ENCODE assay signal across 23 cellular contexts in genomic region chr10:132486539-132487121, GRCh38. TPM values are rescaled to one million over a fixed set of nuclear protein-coding genes. Genes with fewer than 3 reads are reported as not detected.
A peak's percentile ranks its signal among the peaks of the same experiment; 100 is the strongest.
DNase-seq lines count a peak whose midpoint lies in the region; ATAC-seq, FAIRE-seq and TF ChIP-seq lines count a peak whose summit lies in the region.
"Had no signal": no experiment of that assay in that cellular context is flagged by ENCODE, and none has a peak within 500 bp of the region (broad histone marks: within the 10 kb centered on the region; RNA-seq: fewer than 3 reads in every experiment).

No MANE protein-coding gene starts in this region.

- no peaks in the 10 kb centered on the region for H4K20me1 ChIP-seq in HepG2 (ENCODE audit: insufficient read depth, low read length)

- no peak for TF ChIP-seq RAD21 in HepG2 (CRISPR knock-in tag; IDR thresholded peaks at IDR 0.05)

- intact Hi-C loops in right lobe of liver (cut with DNase I) (no loop called here), HepG2 (cut with micrococcal nuclease; ENCODE audit: unreplicated experiment) (no loop called here), posterior vena cava (cut with DNase I) (loop anchor here in 1 of 2 donors (1.0 kb wide), 1 partner anchor 41 kb away; no protein-coding TSS in a partner anchor)

- H3K4me1 Mint-ChIP-seq in chondrocyte (ENCODE audit: low read depth): peaks cover 24% of the 10 kb centered on the region
- H3K4me1 Mint-ChIP-seq in activated CD8-positive, alpha-beta memory T cell treated with anti-CD3 and anti-CD28 coated beads, Interleukin-2, amount 10 ng/mL, durations not matched to agents 7 days and 5 days: no peaks in the 10 kb centered on the region
- H3K4me1 Mint-ChIP-seq: CD8-positive, alpha-beta memory T cell had no signal

- H3K4me3 ChIP-seq in right lobe of liver: no peak overlapping the region
- no peak overlapping the region for H3K4me3 ChIP-seq in HepG2 (replicated peaks in 1 of 3; ENCODE audit: insufficient read depth in 1 of 3, low read depth in 2 of 3, low read length in 3 of 3)
- H3K4me3 ChIP-seq: SJSA1 had no signal

- no peak for FAIRE-seq in HepG2 (lab: Jason Lieb, UNC)
- FAIRE-seq: GM12891, GM19239 had no signal

- H3K4me2 ChIP-seq in HepG2 (ENCODE audit: low read depth, low read length): no peak overlapping the region
- H3K4me2 ChIP-seq: KMS-11 had no signal

- peaks cover 2% of the 10 kb centered on the region for H3K27me3 Mint-ChIP-seq in chondrocyte (ENCODE audit: low read depth)
- peaks cover 8% of the 10 kb centered on the region for H3K27me3 Mint-ChIP-seq in activated CD8-positive, alpha-beta memory T cell treated with anti-CD3 and anti-CD28 coated beads, Interleukin-2, amount 10 ng/mL, durations not matched to agents 7 days and 5 days

- no peaks in the 10 kb centered on the region for H3K9me3 Mint-ChIP-seq in chondrocyte (ENCODE audit: low read depth)
- H3K9me3 Mint-ChIP-seq in activated CD8-positive, alpha-beta memory T cell treated with anti-CD3 and anti-CD28 coated beads, Interleukin-2, amount 10 ng/mL, durations not matched to agents 7 days and 5 days (ENCODE audit: low read depth): peaks cover 3% of the 10 kb centered on the region
- H3K9me3 Mint-ChIP-seq: CD8-positive, alpha-beta memory T cell had no signal

- no peak overlapping the region for H3K27ac ChIP-seq in right lobe of liver
- no peak overlapping the region for H3K27ac ChIP-seq in HepG2 (ENCODE audit: extremely low read length, insufficient read depth, low read length)
- H3K27ac ChIP-seq: KMS-11, RWPE1, SJSA1 had no signal

- ATAC-seq in right lobe of liver: peak in 1 of 4 donors; percentile 10
- no peak; the same call in 2 of the 3 replicates for ATAC-seq in HepG2
- no peak for ATAC-seq in activated CD8-positive, alpha-beta memory T cell treated with anti-CD3 and anti-CD28 coated beads, Interleukin-2, amount 10 ng/mL, durations not matched to agents 7 days and 5 days
- ATAC-seq: PC-3 had no signal

- no peak for TF ChIP-seq EP300 in HepG2 (IDR thresholded peaks at IDR 0.05; ENCODE audit: low read depth in 2 of 2, low read length in 2 of 2)
- no peak for TF ChIP-seq EP300 in HepG2 (CRISPR knock-in tag; IDR thresholded peaks at IDR 0.05; ENCODE audit: borderline replicate concordance)

- H3K27me3 ChIP-seq in right lobe of liver: no peaks in the 10 kb centered on the region
- H3K27me3 ChIP-seq in HepG2 (ENCODE audit: control insufficient read depth in 1 of 2, insufficient read depth in 2 of 2, low read length in 2 of 2): peaks cover 15 to 61% of the 10 kb centered on the region in 2 experiments
- H3K27me3 ChIP-seq: SJSA1 had no signal

- peak in 2 of 3 donors; percentile 31 to 44 for DNase-seq in right lobe of liver
- DNase-seq in HepG2 (ENCODE audit: low spot score): no peak
- peak; percentile 72 for DNase-seq in chondrocyte (ENCODE audit: low spot score)
- peak; percentile 75 for DNase-seq in posterior vena cava (ENCODE audit: low spot score)
- no peak for DNase-seq in superior temporal gyrus (ENCODE audit: extremely low spot score)
- DNase-seq in activated CD8-positive, alpha-beta memory T cell treated with anti-CD3 and anti-CD28 coated beads, Interleukin-2, amount 10 ng/mL, durations not matched to agents 7 days and 5 days: no peak
- DNase-seq in GM10248 (ENCODE audit: extremely low spot score): no peak
- DNase-seq: ACHN; C1 segment of cervical spinal cord; CD8-positive, alpha-beta memory T cell; EL; HFFc6; NCI-H1417; NCI-H187 treated with DMSO at 0.1 percent for 48 hours; NCI-H226; NCI-H524; NCI-H82; PC-3 had no signal

- H3K27ac Mint-ChIP-seq in chondrocyte (ENCODE audit: unreplicated experiment): no peak overlapping the region
- H3K27ac Mint-ChIP-seq in activated CD8-positive, alpha-beta memory T cell treated with anti-CD3 and anti-CD28 coated beads, Interleukin-2, amount 10 ng/mL, durations not matched to agents 7 days and 5 days: no peak overlapping the region
- H3K27ac Mint-ChIP-seq: HFFc6 had no signal

- CTCF ChIA-PET in HepG2 (lab: Yijun Ruan, JAX; ENCODE audit: low intra/inter-chr PET ratio, low total read pairs): no interaction called here
- CTCF ChIA-PET in activated CD8-positive, alpha-beta memory T cell treated with anti-CD3 and anti-CD28 coated beads, Interleukin-2, amount 10 ng/mL, durations not matched to agents 7 days and 5 days (lab: Charles Lee): no interaction called here
- CTCF ChIA-PET in GM10248 (lab: Yijun Ruan, JAX): no interaction called here

- POLR2A ChIA-PET in HepG2 (lab: Yijun Ruan, JAX): no interaction called here
- POLR2A ChIA-PET in GM10248 (lab: Yijun Ruan, JAX): no interaction called here

- no TSS peak for BruUV-seq in HepG2 (replicated peaks; lab: Mats Ljungman, UMichigan)

- H3K36me3 ChIP-seq in right lobe of liver (no peaks in the 10 kb centered on the region), HepG2 (replicated peaks in 1 of 2; ENCODE audit: control insufficient read depth in 1 of 2, insufficient read depth in 2 of 2, low read length in 2 of 2) (no peaks in the 10 kb centered on the region)
- H3K36me3 ChIP-seq: SJSA1 had no signal

- H3K36me3 Mint-ChIP-seq in chondrocyte (ENCODE audit: low read depth): no peaks in the 10 kb centered on the region
- H3K36me3 Mint-ChIP-seq in activated CD8-positive, alpha-beta memory T cell treated with anti-CD3 and anti-CD28 coated beads, Interleukin-2, amount 10 ng/mL, durations not matched to agents 7 days and 5 days: no peaks in the 10 kb centered on the region
- H3K36me3 Mint-ChIP-seq: CD8-positive, alpha-beta memory T cell had no signal

- no peak for TF ChIP-seq CTCF in right lobe of liver (IDR thresholded peaks at IDR 0.05)
- TF ChIP-seq CTCF in HepG2 (CRISPR knock-in tag; IDR thresholded peaks at IDR 0.05): no peak
- no peak for TF ChIP-seq CTCF in chondrocyte (IDR thresholded peaks at IDR 0.05)
- no peak for TF ChIP-seq CTCF in GM10248 (IDR thresholded peaks at IDR 0.05; ENCODE audit: control extremely low read depth, extremely low read depth, low read depth, missing control alignments)

- no peak overlapping the region for H3K9ac ChIP-seq in HepG2 (ENCODE audit: insufficient read depth, low read depth, low read length)
- H3K9ac ChIP-seq: KMS-11 had no signal

- H3K79me2 ChIP-seq in HepG2 (ENCODE audit: insufficient read depth, low read length): no peaks in the 10 kb centered on the region

- in situ Hi-C loops in HepG2 (cut with HindIII; ENCODE audit: extremely low pct_ligation_motif_present, low pct_unique_long_range_greater_than_20kb): no loop called here

- H3K4me1 ChIP-seq in right lobe of liver: no peaks in the 10 kb centered on the region
- H3K4me1 ChIP-seq in HepG2 (ENCODE audit: insufficient read depth, low read length): no peaks in the 10 kb centered on the region

- H2AFZ ChIP-seq in HepG2 (ENCODE audit: low read length): no peak overlapping the region

- no peak overlapping the region for H3K4me3 Mint-ChIP-seq in chondrocyte (ENCODE audit: unreplicated experiment)
- no peak overlapping the region for H3K4me3 Mint-ChIP-seq in activated CD8-positive, alpha-beta memory T cell treated with anti-CD3 and anti-CD28 coated beads, Interleukin-2, amount 10 ng/mL, durations not matched to agents 7 days and 5 days
- H3K4me3 Mint-ChIP-seq: CD8-positive, alpha-beta memory T cell; HFFc6 had no signal

- H3K9me3 ChIP-seq in right lobe of liver (no peaks in the 10 kb centered on the region), HepG2 (ENCODE audit: low read length) (no peaks in the 10 kb centered on the region)
- H3K9me3 ChIP-seq: SJSA1 had no signal

- TF ChIP-seq POLR2A in right lobe of liver (IDR thresholded peaks at IDR 0.05): no peak
- no peak for TF ChIP-seq POLR2A in HepG2 (IDR thresholded peaks at IDR 0.05; ENCODE audit: insufficient read depth in 1 of 2, low read depth in 2 of 2, low read length in 2 of 2)

- WGBS in right lobe of liver (ENCODE audit: insufficient coverage, low coverage, low lambda C conversion rate, missing lambda C conversion rate): 88% methylated on average over 6 of the region's 24 CpGs
- WGBS in HepG2 (ENCODE audit: low lambda C conversion rate): 67% methylated on average over 15 of the region's 24 CpGs

TF ChIP-seq in HepG2, 621 proteins besides CTCF, POLR2A, EP300 and RAD21 (continues in another document):
- no peak for TF ChIP-seq ZNF264 (CRISPR knock-in tag; IDR thresholded peaks at IDR 0.05)
- no peak for TF ChIP-seq ZNF616 (CRISPR knock-in tag; IDR thresholded peaks at IDR 0.05; ENCODE audit: low read depth)
- TF ChIP-seq ETV6 (CRISPR knock-in tag; conservative IDR thresholded peaks at IDR 0.05): no peak
- no peak for TF ChIP-seq ELF3 (CRISPR knock-in tag; IDR thresholded peaks at IDR 0.05)

RNA-seq across cellular contexts. Expression of gene INPP5A, which starts 51.0 kb away (rescaled TPM):
- total RNA-seq in right lobe of liver (10 to 100 TPM; 12.5 to 24.6 (median 16.9) TPM), HepG2 (2016; rRNA removed; fragmentation: Illumina TruSeq; extraction: Trizol) (37.9 and 46.8 TPM in 2 replicates), chondrocyte (29.5 to 40.6 TPM (median 40.1 TPM) in 3 replicates), posterior vena cava (100 to 1,000 TPM in 1 of 2 donors, 10 to 100 TPM in 1; 65.2 to 102 TPM)
- 52.6 and 54.7 TPM in 2 replicates for total RNA-seq in HepG2 (2016; cell fraction: cytosol; rRNA removed; fragmentation: Illumina TruSeq; extraction: Trizol; ENCODE audit: low read depth)
- total RNA-seq in HepG2 (2016; cell fraction: insoluble cytoplasmic fraction; rRNA removed; fragmentation: Illumina TruSeq; extraction: Trizol): 38.3 and 42.5 TPM in 2 replicates
- 103 and 110 TPM in 2 replicates for total RNA-seq in HepG2 (2016; cell fraction: membrane; rRNA removed; fragmentation: Illumina TruSeq; extraction: Trizol)
- 15.7 and 18.8 TPM in 2 replicates for total RNA-seq in HepG2 (2016; cell fraction: nucleus; rRNA removed; fragmentation: Illumina TruSeq; extraction: Trizol)
- polyA plus RNA-seq in HepG2 (2011; rRNA removed): 17.5 and 19.5 TPM in 2 replicates
- 16.7 and 18.4 TPM in 2 replicates for polyA plus RNA-seq in HepG2 (2011; cell fraction: cytosol; rRNA removed)
- 14.6 and 14.9 TPM in 2 replicates for polyA plus RNA-seq in HepG2 (2011; cell fraction: nucleus; rRNA removed)
- 15.8 and 18.2 TPM in 2 replicates for polyA plus RNA-seq in HepG2 (2012)
- 49.5 and 52.9 TPM in 2 replicates for polyA plus RNA-seq in HepG2 (2016; cell fraction: cytosol; fragmentation: Illumina TruSeq; extraction: Trizol; ENCODE audit: low read depth)
- polyA plus RNA-seq in HepG2 (2016; cell fraction: insoluble cytoplasmic fraction; fragmentation: Illumina TruSeq; extraction: Trizol; ENCODE audit: low read depth): 40.7 and 47.8 TPM in 2 replicates
- 97.2 and 97.6 TPM in 2 replicates for polyA plus RNA-seq in HepG2 (2016; cell fraction: membrane; fragmentation: Illumina TruSeq; extraction: Trizol; ENCODE audit: low read depth)
- 25.8 and 27.0 TPM in 2 replicates for polyA plus RNA-seq in HepG2 (2016; cell fraction: nucleus; fragmentation: Illumina TruSeq; extraction: Trizol; ENCODE audit: insufficient read depth, low read depth)
- polyA minus RNA-seq in HepG2 (2011; rRNA and poly(A)+ RNA removed; ENCODE audit: low replicate concordance): 17.0 and 32.5 TPM in 2 replicates
- polyA minus RNA-seq in HepG2 (2011; cell fraction: cytosol; rRNA and poly(A)+ RNA removed): 16.4 and 21.7 TPM in 2 replicates
- polyA minus RNA-seq in HepG2 (2011; cell fraction: nucleus; rRNA and poly(A)+ RNA removed): 19.1 and 20.6 TPM in 2 replicates
- 1 to 10 TPM; 6.6 to 7.0 TPM for total RNA-seq in activated CD8-positive, alpha-beta memory T cell treated with anti-CD3 and anti-CD28 coated beads, Interleukin-2, amount 10 ng/mL, durations not matched to agents 7 days and 5 days

Comparison
In these comparisons a context has a peak if more than half of its experiments do, and no peak if none do; other contexts are left out.
1. DNase-seq: peak in right lobe of liver (2 of 3), chondrocyte (single experiment) and posterior vena cava (single experiment); none in HepG2 (single experiment), superior temporal gyrus (single experiment), activated CD8-positive, alpha-beta memory T cell treated with anti-CD3 and anti-CD28 coated beads, Interleukin-2, amount 10 ng/mL, durations not matched to agents 7 days and 5 days (single experiment) and GM10248 (single experiment).